15 cellular contexts compared by ENCODE assay signal in the genomic region with DNA sequence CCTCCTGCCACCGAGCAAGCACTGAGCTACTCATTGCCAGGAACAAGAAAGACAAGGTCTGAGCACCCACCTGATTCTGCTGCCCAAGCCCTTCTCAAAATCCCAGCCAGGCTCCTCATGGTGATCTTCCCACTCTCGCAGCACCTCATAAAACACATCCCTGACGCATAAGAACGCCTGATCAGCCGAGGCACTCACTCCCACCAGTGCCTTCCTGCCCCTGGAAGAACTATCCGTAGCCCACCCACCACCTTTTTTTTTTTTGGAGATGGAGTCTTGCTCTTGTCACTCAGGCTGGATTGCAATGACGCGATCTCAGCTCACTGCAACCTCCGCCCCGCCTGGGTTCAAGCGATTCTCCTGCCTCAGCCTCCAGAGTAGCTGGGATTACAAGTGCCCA. TPM values are rescaled to one million over a fixed set of nuclear protein-coding genes. Genes with fewer than 3 reads are reported as not detected.
A peak's percentile ranks its signal among the peaks of the same experiment; 100 is the strongest.
DNase-seq lines count a peak whose midpoint lies in the region; ATAC-seq and TF ChIP-seq lines count a peak whose summit lies in the region.
"Had no signal": no experiment of that assay in that cellular context is flagged by ENCODE, and none has a peak within 500 bp of the region (broad histone marks: within the 10 kb centered on the region; RNA-seq: fewer than 3 reads in every experiment).

No MANE protein-coding gene starts in this region.

- DNase-seq in activated T-cell treated with anti-CD3 and anti-CD28 coated beads, Interleukin-2, amount 50 U/mL, for 24 hours = no peak
- no peak for DNase-seq in activated T-cell treated with anti-CD3 and anti-CD28 coated beads, Interleukin-2, amount 50 U/mL, for 1 hour
- DNase-seq in endothelial cell (ENCODE audit: low spot score) = no peak
- DNase-seq in osteocyte (ENCODE audit: extremely low spot score, unreplicated experiment) = peak; percentile 44
- DNase-seq in GOT3 (lab: John Stamatoyannopoulos, UW) = no peak
- DNase-seq in NOMO-1 treated with dmso at 0.1 percent for 144 hours (lab: John Stamatoyannopoulos, UW; ENCODE audit: unreplicated experiment) = no peak
- DNase-seq: AML-193; Caco-2; CD8-positive, alpha-beta memory T cell; DND-41; GDM1; IMR-90 had no signal

- no peaks in the 10 kb centered on the region for H3K9me3 Mint-ChIP-seq in activated T-cell treated with anti-CD3 and anti-CD28 coated beads, Interleukin-2, amount 50 U/mL, for 24 hours
- H3K9me3 Mint-ChIP-seq in endothelial cell (ENCODE audit: unreplicated experiment) = no peaks in the 10 kb centered on the region
- no peaks in the 10 kb centered on the region for H3K9me3 Mint-ChIP-seq in osteocyte (ENCODE audit: unreplicated experiment)
- H3K9me3 Mint-ChIP-seq: CD8-positive, alpha-beta memory T cell had no signal

- no peak overlapping the region for H3K4me3 Mint-ChIP-seq in activated T-cell treated with anti-CD3 and anti-CD28 coated beads, Interleukin-2, amount 50 U/mL, for 24 hours
- H3K4me3 Mint-ChIP-seq in endothelial cell (ENCODE audit: unreplicated experiment) (peak overlapping the region; percentile 31), osteocyte (ENCODE audit: unreplicated experiment) (no peak overlapping the region)

- H3K36me3 Mint-ChIP-seq in activated T-cell treated with anti-CD3 and anti-CD28 coated beads, Interleukin-2, amount 50 U/mL, for 24 hours (ENCODE audit: low read depth) = peaks cover 74% of the 10 kb centered on the region
- peaks cover 40% of the 10 kb centered on the region for H3K36me3 Mint-ChIP-seq in endothelial cell (ENCODE audit: low read depth, unreplicated experiment)
- peaks cover 20% of the 10 kb centered on the region for H3K36me3 Mint-ChIP-seq in osteocyte (ENCODE audit: unreplicated experiment)

- ATAC-seq in HG02852 (IDR thresholded peaks at IDR 0.05; ENCODE audit: unreplicated experiment) = no peak
- no peak for ATAC-seq in GM21619 (IDR thresholded peaks at IDR 0.05; ENCODE audit: unreplicated experiment)
- ATAC-seq: HCT116 had no signal

- TF ChIP-seq CTCF in endothelial cell (IDR thresholded peaks at IDR 0.05; ENCODE audit: unreplicated experiment) = no peak
- TF ChIP-seq CTCF in osteocyte (IDR thresholded peaks at IDR 0.05) = no peak

- peaks cover 13% of the 10 kb centered on the region for H3K4me1 Mint-ChIP-seq in activated T-cell treated with anti-CD3 and anti-CD28 coated beads, Interleukin-2, amount 50 U/mL, for 24 hours (ENCODE audit: low read depth)
- H3K4me1 Mint-ChIP-seq in endothelial cell (ENCODE audit: unreplicated experiment) = no peaks in the 10 kb centered on the region
- peaks cover 17% of the 10 kb centered on the region for H3K4me1 Mint-ChIP-seq in osteocyte (ENCODE audit: unreplicated experiment)

- H3K27me3 Mint-ChIP-seq in activated T-cell treated with anti-CD3 and anti-CD28 coated beads, Interleukin-2, amount 50 U/mL, for 24 hours = no peaks in the 10 kb centered on the region
- H3K27me3 Mint-ChIP-seq in endothelial cell (ENCODE audit: unreplicated experiment) (peaks cover 10% of the 10 kb centered on the region), osteocyte (ENCODE audit: unreplicated experiment) (no peaks in the 10 kb centered on the region)
- H3K27me3 Mint-ChIP-seq: CD8-positive, alpha-beta memory T cell had no signal

- H3K27ac Mint-ChIP-seq in activated T-cell treated with anti-CD3 and anti-CD28 coated beads, Interleukin-2, amount 50 U/mL, for 24 hours = peak overlapping the region; percentile 15
- H3K27ac Mint-ChIP-seq in endothelial cell (ENCODE audit: unreplicated experiment) = no peak overlapping the region
- H3K27ac Mint-ChIP-seq in osteocyte (ENCODE audit: unreplicated experiment) = no peak overlapping the region

RNA-seq across cellular contexts. Expression of gene CDAN1, which starts 3.9 kb away (rescaled TPM):
- total RNA-seq in endothelial cell (ENCODE audit: unreplicated experiment) = 29.9 TPM
- 15.6 and 24.0 TPM in 2 replicates for total RNA-seq in osteocyte
